8 cellular contexts compared by ENCODE assay signal in the genomic region with DNA sequence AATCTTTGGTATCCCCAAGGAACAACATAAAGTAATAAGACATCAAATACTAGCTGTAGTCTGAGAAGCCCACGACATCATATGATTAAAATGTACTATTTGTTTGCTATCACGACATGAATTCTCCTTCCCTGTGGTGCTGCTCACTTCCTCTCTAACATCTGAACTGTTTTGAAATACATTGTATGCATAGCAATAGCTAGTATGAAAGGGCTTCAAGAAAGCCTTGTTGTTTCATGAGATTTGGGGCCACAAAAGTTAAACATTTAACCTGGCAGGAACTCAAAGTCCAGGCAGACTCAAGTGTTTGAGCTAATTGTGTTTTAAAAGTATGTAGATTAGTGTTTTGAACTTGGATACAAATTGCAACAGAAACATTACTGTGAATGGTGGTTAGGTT.
DNase-seq lines count a peak whose midpoint lies in the region; ATAC-seq and TF ChIP-seq lines count a peak whose summit lies in the region.

No MANE protein-coding gene starts in this region.

- no peak overlapping the region for H3K4me2 ChIP-seq in fibroblast of lung (ENCODE audit: extremely low read depth, insufficient read depth, low read length)

- DNase-seq in CD1c-positive myeloid dendritic cell (ENCODE audit: extremely low spot score) = peak; percentile 38
- DNase-seq in NCI-H226 = peak; percentile 66
- peak; percentile 12 to 43 for DNase-seq in fibroblast of lung (ENCODE audit: low read depth in 2 of 2)
- DNase-seq in GM19238 (ENCODE audit: insufficient read length, low spot score) = no peak
- no peak for DNase-seq in activated CD4-positive, CD25-positive, alpha-beta regulatory T cell treated with anti-CD3 and anti-CD28 coated beads, Interleukin-2, amount 50 U/mL, for 72 hours
- no peak for DNase-seq in cortex of kidney (lab: John Stamatoyannopoulos, UW)
- DNase-seq in OCI-M2 (lab: John Stamatoyannopoulos, UW; ENCODE audit: unreplicated experiment) = no peak

- H3K27ac ChIP-seq in fibroblast of lung (ENCODE audit: insufficient read depth, low read length) = no peak overlapping the region

- H4K20me1 ChIP-seq in fibroblast of lung (ENCODE audit: control insufficient read depth, extremely low read depth, insufficient read depth, low read length) = no peaks in the 10 kb centered on the region

- H3K9me3 ChIP-seq in fibroblast of lung (ENCODE audit: control insufficient read depth, insufficient read depth, low read depth, low read length) = no peaks in the 10 kb centered on the region

- no peak overlapping the region for H3K4me3 ChIP-seq in fibroblast of lung (replicated peaks in 1 of 4; ENCODE audit: control extremely low read depth in 1 of 4, insufficient read depth in 1 of 4, low read depth in 3 of 4, low read length in 4 of 4)

- no peak overlapping the region for H2AFZ ChIP-seq in fibroblast of lung (ENCODE audit: low read length)

- no peaks in the 10 kb centered on the region for H3K4me1 ChIP-seq in fibroblast of lung (ENCODE audit: control insufficient read depth, extremely low read depth, insufficient read depth, low read length)

- peak; percentile 49 for ATAC-seq in GM21423 (IDR thresholded peaks at IDR 0.05; ENCODE audit: unreplicated experiment)

- H3K79me2 ChIP-seq in fibroblast of lung (ENCODE audit: control insufficient read depth, insufficient read depth, low read length) = no peaks in the 10 kb centered on the region

- H3K27me3 ChIP-seq in fibroblast of lung (ENCODE audit: control insufficient read depth, insufficient read depth, low read length) = no peaks in the 10 kb centered on the region

- H3K9ac ChIP-seq in fibroblast of lung (ENCODE audit: insufficient read depth, low read length) = no peak overlapping the region

- H3K36me3 ChIP-seq in fibroblast of lung (ENCODE audit: control insufficient read depth, insufficient read depth, low read length) = no peaks in the 10 kb centered on the region

- TF ChIP-seq CTCF in fibroblast of lung (conservative IDR thresholded peaks at IDR 0.05 in 1 of 2, IDR thresholded peaks at IDR 0.05 in 1 of 2; ENCODE audit: low read depth in 1 of 2, low read length in 2 of 2) = no peak

Comparison
In these comparisons a context has a peak if more than half of its experiments do, and no peak if none do; other contexts are left out.
1. DNase-seq: peak in CD1c-positive myeloid dendritic cell (single experiment), NCI-H226 (single experiment) and fibroblast of lung (2 of 2); none in GM19238 (single experiment), activated CD4-positive, CD25-positive, alpha-beta regulatory T cell treated with anti-CD3 and anti-CD28 coated beads, Interleukin-2, amount 50 U/mL, for 72 hours (single experiment), cortex of kidney (single experiment) and OCI-M2 (single experiment).